ENCODE assay signal across 18 cellular contexts in the genomic region with DNA sequence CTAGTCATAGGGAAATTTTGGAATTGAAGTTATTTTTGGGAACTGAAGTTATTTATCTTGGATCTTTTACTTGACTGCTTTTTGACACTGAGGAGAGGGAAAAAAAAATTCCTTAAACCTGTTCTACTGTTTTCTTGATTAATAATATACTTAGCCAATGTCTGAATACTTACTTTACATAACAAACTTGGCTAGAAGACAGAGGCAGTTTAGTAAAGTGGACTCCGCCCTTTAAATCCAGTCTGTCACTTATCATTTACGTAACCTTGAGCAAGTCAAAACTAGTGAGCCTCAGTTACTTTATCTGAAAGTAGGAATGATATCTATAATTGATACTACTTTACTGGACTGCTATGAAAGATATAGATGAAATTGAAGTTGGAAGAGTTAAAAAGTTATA. TPM values are rescaled to one million over a fixed set of nuclear protein-coding genes. Genes with fewer than 3 reads are reported as not detected.
DNase-seq lines count a peak whose midpoint lies in the region; ATAC-seq, FAIRE-seq and TF ChIP-seq lines count a peak whose summit lies in the region.
"Had no signal": no experiment of that assay in that cellular context is flagged by ENCODE, and none has a peak within 500 bp of the region (broad histone marks: within the 10 kb centered on the region; RNA-seq: fewer than 3 reads in every experiment).

No MANE protein-coding gene starts in this region.

- no peak overlapping the region for H3K4me3 ChIP-seq in liver (ENCODE audit: low read depth in 1 of 3, low read length in 3 of 3)
- no peak overlapping the region for H3K4me3 ChIP-seq in HepG2 (replicated peaks in 1 of 3; ENCODE audit: insufficient read depth in 1 of 3, low read depth in 2 of 3, low read length in 3 of 3)
- H3K4me3 ChIP-seq in fibroblast of the aortic adventitia (ENCODE audit: low read depth, low read length), result no peak overlapping the region
- no peak overlapping the region for H3K4me3 ChIP-seq in mucosa of descending colon
- no peak overlapping the region for H3K4me3 ChIP-seq in coronary artery
- no peak overlapping the region for H3K4me3 ChIP-seq in heart right ventricle
- H3K4me3 ChIP-seq: GM23248 had no signal

- no peak overlapping the region for H3K4me2 ChIP-seq in HepG2 (ENCODE audit: low read depth, low read length)
- H3K4me2 ChIP-seq: KMS-11 had no signal

- no peak overlapping the region for H3K9ac ChIP-seq in liver (ENCODE audit: low read depth in 1 of 2, low read length in 2 of 2)
- no peak overlapping the region for H3K9ac ChIP-seq in HepG2 (ENCODE audit: insufficient read depth, low read depth, low read length)
- H3K9ac ChIP-seq: GM23248, KMS-11 had no signal

- POLR2A ChIA-PET in HepG2 (lab: Yijun Ruan, JAX), result no interaction called here

- CTCF ChIA-PET in HepG2 (lab: Yijun Ruan, JAX; ENCODE audit: low intra/inter-chr PET ratio, low total read pairs), result no interaction called here

- H3K36me3 ChIP-seq in liver (ENCODE audit: control insufficient read depth in 4 of 4, insufficient read depth in 3 of 4, low read depth in 1 of 4, low read length in 3 of 4) (no peaks in the 10 kb centered on the region), HepG2 (replicated peaks in 1 of 2; ENCODE audit: control insufficient read depth in 1 of 2, insufficient read depth in 2 of 2, low read length in 2 of 2) (no peaks in the 10 kb centered on the region), mucosa of descending colon (ENCODE audit: low read depth) (no peaks in the 10 kb centered on the region), heart right ventricle (peaks cover 0 to 41% (median 0%) of the 10 kb centered on the region in 9 donors)

- TF ChIP-seq RAD21 in liver (IDR thresholded peaks at IDR 0.05) (no peak), HepG2 (CRISPR knock-in tag; IDR thresholded peaks at IDR 0.05) (no peak)

- H3K27me3 ChIP-seq in liver (ENCODE audit: control insufficient read depth in 4 of 4, insufficient read depth in 4 of 4, low read length in 3 of 4) (no peaks in the 10 kb centered on the region), HepG2 (ENCODE audit: control insufficient read depth in 1 of 2, insufficient read depth in 2 of 2, low read length in 2 of 2) (no peaks in the 10 kb centered on the region), heart right ventricle (no peaks in the 10 kb centered on the region)
- H3K27me3 ChIP-seq: BE2C had no signal

- TF ChIP-seq CTCF in liver (IDR thresholded peaks at IDR 0.05; ENCODE audit: low read depth, low read length, missing input control) (no peak), HepG2 (CRISPR knock-in tag; IDR thresholded peaks at IDR 0.05) (no peak), fibroblast of the aortic adventitia (IDR thresholded peaks at IDR 0.05; ENCODE audit: insufficient read depth, low read length) (no peak), mucosa of descending colon (IDR thresholded peaks at IDR 0.05) (no peak), coronary artery (IDR thresholded peaks at IDR 0.05) (no peak), heart right ventricle (IDR thresholded peaks at IDR 0.05) (no peak)

- ATAC-seq in HepG2, result no peak
- ATAC-seq in mucosa of descending colon, result peak; percentile 34
- ATAC-seq in heart right ventricle, result no peak
- no peak for ATAC-seq in HG02759 (IDR thresholded peaks at IDR 0.05; ENCODE audit: unreplicated experiment)
- ATAC-seq: HCT116 had no signal

- BruUV-seq in HepG2 (replicated peaks; lab: Mats Ljungman, UMichigan), result no TSS peak

- TF ChIP-seq EP300 in HepG2 (IDR thresholded peaks at IDR 0.05; ENCODE audit: low read depth in 2 of 2, low read length in 2 of 2), result no peak
- TF ChIP-seq EP300 in HepG2 (CRISPR knock-in tag; IDR thresholded peaks at IDR 0.05; ENCODE audit: borderline replicate concordance), result no peak

- H3K79me2 ChIP-seq in HepG2 (ENCODE audit: insufficient read depth, low read length), result no peaks in the 10 kb centered on the region

- H4K20me1 ChIP-seq in HepG2 (ENCODE audit: insufficient read depth, low read length), result no peaks in the 10 kb centered on the region

- DNase-seq in HepG2 (ENCODE audit: low spot score), result no peak
- peak; percentile 50 for DNase-seq in fibroblast of the aortic adventitia (ENCODE audit: low read depth)
- no peak for DNase-seq in mucosa of descending colon
- DNase-seq in coronary artery (ENCODE audit: low spot score), result no peak
- no peak for DNase-seq in heart right ventricle
- no peak for DNase-seq in KG1 (lab: John Stamatoyannopoulos, UW)
- DNase-seq: BE2C; CD4-positive, alpha-beta T cell; DMS79; GM23248; NCI-H1436 treated with DMSO at 0.1 percent for 48 hours; NCI-H2029 treated with DMSO at 0.1 percent for 48 hours; NCI-H524 had no signal

- 42% methylated on average over 2 of the region's 2 CpGs for WGBS in liver
- 53% methylated on average over 2 of the region's 2 CpGs for WGBS in HepG2 (ENCODE audit: low lambda C conversion rate)
- 66 to 73% methylated on average over 2 of the region's 2 CpGs for WGBS in heart right ventricle, 2 donors

- no peak overlapping the region for H2AFZ ChIP-seq in HepG2 (ENCODE audit: low read length)
- H2AFZ ChIP-seq: GM23248 had no signal

- no peak for TF ChIP-seq POLR2A in HepG2 (IDR thresholded peaks at IDR 0.05; ENCODE audit: insufficient read depth in 1 of 2, low read depth in 2 of 2, low read length in 2 of 2)

- in situ Hi-C loops in HepG2 (cut with HindIII; ENCODE audit: extremely low pct_ligation_motif_present, low pct_unique_long_range_greater_than_20kb), result no loop called here

- H3K4me1 ChIP-seq in liver (ENCODE audit: control insufficient read depth in 4 of 4, insufficient read depth in 4 of 4, low read length in 3 of 4) (peaks cover 1 to 9% (median 9%) of the 10 kb centered on the region in 4 donors), HepG2 (ENCODE audit: insufficient read depth, low read length) (no peaks in the 10 kb centered on the region), mucosa of descending colon (ENCODE audit: low read depth) (peaks cover 22% of the 10 kb centered on the region), heart right ventricle (peaks cover 0 to 14% (median 0%) of the 10 kb centered on the region in 9 donors)
- H3K4me1 ChIP-seq: BE2C had no signal

- FAIRE-seq in HepG2 (lab: Jason Lieb, UNC), result no peak

- H3K9me3 ChIP-seq in liver (ENCODE audit: control insufficient read depth in 4 of 4, low read length in 3 of 4), result no peaks in the 10 kb centered on the region
- H3K9me3 ChIP-seq in HepG2 (ENCODE audit: low read length), result no peaks in the 10 kb centered on the region
- no peaks in the 10 kb centered on the region for H3K9me3 ChIP-seq in mucosa of descending colon
- H3K9me3 ChIP-seq in heart right ventricle, result no peaks in the 10 kb centered on the region
- H3K9me3 ChIP-seq: BE2C had no signal

- H3K27ac ChIP-seq in liver (ENCODE audit: low read depth in 1 of 2, low read length in 2 of 2), result peak overlapping the region in 1 of 2 donors; percentile 39
- H3K27ac ChIP-seq in HepG2 (ENCODE audit: extremely low read length, insufficient read depth, low read length), result no peak overlapping the region
- H3K27ac ChIP-seq in coronary artery, result no peak overlapping the region
- no peak overlapping the region for H3K27ac ChIP-seq in heart right ventricle
- H3K27ac ChIP-seq: 22Rv1, GM23248, KMS-11 had no signal

- intact Hi-C loops in HepG2 (cut with micrococcal nuclease; ENCODE audit: unreplicated experiment) (no loop called here), mucosa of descending colon (cut with DNase I, micrococcal nuclease) (no loop called here), heart right ventricle (cut with DNase I) (no loop called here)

TF ChIP-seq in liver, 16 proteins besides CTCF, POLR2A, EP300 and RAD21:
- TF ChIP-seq JUND (IDR thresholded peaks at IDR 0.05) (no peak), HNF4A (conservative IDR thresholded peaks at IDR 0.05) (peak; percentile 37 to 66)

TF ChIP-seq in HepG2, 621 proteins besides CTCF, POLR2A, EP300 and RAD21 (continues in another document):
- TF ChIP-seq ELF3 (CRISPR knock-in tag; IDR thresholded peaks at IDR 0.05) (no peak), REPIN1 (CRISPR knock-in tag; IDR thresholded peaks at IDR 0.05; ENCODE audit: borderline replicate concordance, low read depth) (no peak), YY1 (IDR thresholded peaks at IDR 0.05; ENCODE audit: insufficient read depth, insufficient replicate concordance, low read depth, low read length) (no peak), ZNF746 (CRISPR knock-in tag; IDR thresholded peaks at IDR 0.05) (no peak), ZFP82 (CRISPR knock-in tag; IDR thresholded peaks at IDR 0.05; ENCODE audit: borderline replicate concordance) (no peak)

RNA-seq across cellular contexts. Expression of gene CTSC, which starts 19.5 kb away (rescaled TPM):
- total RNA-seq in liver (10 to 100 TPM; 31.2 to 68.7 TPM), HepG2 (2016; rRNA removed; fragmentation: Illumina TruSeq; extraction: Trizol) (69.3 and 144 TPM in 2 replicates), fibroblast of the aortic adventitia (ENCODE audit: low replicate concordance) (20.5 and 69.1 TPM in 2 replicates), mucosa of descending colon (100 to 1,000 TPM in 1 of 3 donors, 10 to 100 TPM in 2; 74.7 to 131 (median 82.3) TPM), heart right ventricle (100 to 1,000 TPM in 1 of 10 donors, 10 to 100 TPM in 7, 1 to 10 TPM in 2; 6.3 to 161 (median 12.4) TPM)
- polyA plus RNA-seq in liver (10 to 100 TPM; 22.4 to 31.4 TPM), HepG2 (2011; rRNA removed) (151 and 210 TPM in 2 replicates), heart right ventricle (10 to 100 TPM; 16.6 to 90.4 TPM)
- 10.1 and 12.6 TPM in 2 replicates for total RNA-seq in HepG2 (2016; cell fraction: cytosol; rRNA removed; fragmentation: Illumina TruSeq; extraction: Trizol; ENCODE audit: low read depth)
- total RNA-seq in HepG2 (2016; cell fraction: insoluble cytoplasmic fraction; rRNA removed; fragmentation: Illumina TruSeq; extraction: Trizol), result 73.3 and 148 TPM in 2 replicates
- total RNA-seq in HepG2 (2016; cell fraction: membrane; rRNA removed; fragmentation: Illumina TruSeq; extraction: Trizol), result 17.2 and 21.5 TPM in 2 replicates
- 143 and 153 TPM in 2 replicates for total RNA-seq in HepG2 (2016; cell fraction: nucleus; rRNA removed; fragmentation: Illumina TruSeq; extraction: Trizol)
- polyA plus RNA-seq in HepG2 (2011; cell fraction: cytosol; rRNA removed), result 144 and 152 TPM in 2 replicates
- polyA plus RNA-seq in HepG2 (2011; cell fraction: nucleus; rRNA removed), result 49.6 and 56.2 TPM in 2 replicates
- 102 and 112 TPM in 2 replicates for polyA plus RNA-seq in HepG2 (2012)
- polyA plus RNA-seq in HepG2 (2016; cell fraction: cytosol; fragmentation: Illumina TruSeq; extraction: Trizol; ENCODE audit: low read depth), result 12.9 TPM in 2 replicates
- polyA plus RNA-seq in HepG2 (2016; cell fraction: insoluble cytoplasmic fraction; fragmentation: Illumina TruSeq; extraction: Trizol; ENCODE audit: low read depth), result 79.7 and 80.7 TPM in 2 replicates
- polyA plus RNA-seq in HepG2 (2016; cell fraction: membrane; fragmentation: Illumina TruSeq; extraction: Trizol; ENCODE audit: low read depth), result 19.3 and 20.8 TPM in 2 replicates
- 187 and 211 TPM in 2 replicates for polyA plus RNA-seq in HepG2 (2016; cell fraction: nucleus; fragmentation: Illumina TruSeq; extraction: Trizol; ENCODE audit: insufficient read depth, low read depth)
- 63.5 and 157 TPM in 2 replicates for polyA minus RNA-seq in HepG2 (2011; rRNA and poly(A)+ RNA removed; ENCODE audit: low replicate concordance)
- 116 and 179 TPM in 2 replicates for polyA minus RNA-seq in HepG2 (2011; cell fraction: cytosol; rRNA and poly(A)+ RNA removed)
- 87.6 and 93.5 TPM in 2 replicates for polyA minus RNA-seq in HepG2 (2011; cell fraction: nucleus; rRNA and poly(A)+ RNA removed)
